8 cellular contexts compared by ENCODE assay signal in the genomic region with DNA sequence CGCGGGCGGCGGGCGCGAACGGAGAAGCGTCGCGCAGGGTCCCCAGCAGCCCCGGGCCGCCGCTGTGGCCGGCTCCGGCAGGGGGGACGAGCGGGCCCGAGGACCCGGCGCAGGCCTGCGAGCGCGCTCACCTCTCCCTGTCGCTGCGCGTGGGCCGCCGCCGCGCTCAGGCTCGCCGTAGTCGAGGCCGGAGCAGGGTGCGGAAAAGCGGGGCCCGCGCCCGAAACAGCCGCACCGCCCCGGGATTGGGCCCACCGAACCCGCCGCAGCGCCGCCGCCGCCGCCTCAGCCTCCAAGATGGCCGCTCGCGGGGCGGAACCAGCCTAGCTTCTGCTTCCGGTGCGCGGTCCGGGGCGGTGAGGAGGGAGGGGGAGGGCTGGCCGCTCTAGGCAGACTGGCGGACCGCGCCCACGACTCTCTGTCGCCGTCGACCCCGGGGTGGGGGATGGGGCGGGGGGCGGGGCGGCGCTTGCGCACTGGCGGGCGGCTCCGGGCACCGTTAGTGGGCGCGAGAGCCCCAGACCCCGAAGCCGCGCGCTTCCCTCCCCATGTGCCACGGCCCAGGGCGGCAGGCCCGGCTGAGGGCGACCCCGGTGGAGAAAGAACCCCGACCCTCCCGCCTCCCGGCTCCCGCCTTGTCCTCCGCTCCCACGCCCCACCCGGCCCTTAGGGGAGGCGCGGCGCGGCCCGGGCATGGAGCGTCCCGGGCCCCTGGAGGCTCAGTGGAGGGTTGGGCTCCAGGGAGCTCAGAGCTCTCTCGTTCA. TPM values are rescaled to one million over a fixed set of nuclear protein-coding genes. Genes with fewer than 3 reads are reported as not detected.
DNase-seq lines count a peak whose midpoint lies in the region; ATAC-seq, FAIRE-seq and TF ChIP-seq lines count a peak whose summit lies in the region.

A gene (minus strand): TSS at position 320 of the 764 bp plus-strand sequence. CDS start 5,862 bp downstream, outside the sequence.

- peak; percentile 93 for ATAC-seq in GM19372 (IDR thresholded peaks at IDR 0.05; ENCODE audit: low read depth, unreplicated experiment)

- H2AK5ac ChIP-seq in H1 (ENCODE audit: low read depth, low read length), result no peak within 1 kb of the TSS
- peak within 1 kb of the TSS; percentile 38 for H2AK5ac ChIP-seq in mesendoderm (ENCODE audit: low read length)

- H3K4me2 ChIP-seq in BLaER1 treated with 17β-estradiol and CSF1 and Interleukin-3, amounts not matched to agents 10 nM and 100 nM, result peak within 1 kb of the TSS; percentile 95 to 100 (median 99)
- H3K4me2 ChIP-seq in H1 (ENCODE audit: insufficient read depth in 1 of 2, low read depth in 2 of 2, low read length in 2 of 2) (peak within 1 kb of the TSS; percentile 81 to 95), mesendoderm (ENCODE audit: low read length) (peak within 1 kb of the TSS; percentile 84)

- POLR2A ChIA-PET in H1 (lab: Charles Lee; ENCODE audit: partially characterized antibody), result interaction anchor here (0.7 to 3.0 kb wide), 6 partner anchors 12 to 129 kb away, joined by 3 to 12 read pairs (median 4); no protein-coding TSS in a partner anchor

- H3K14ac ChIP-seq in H1 (ENCODE audit: insufficient read length), result no peak within 1 kb of the TSS

- peaks cover 43 to 48% (median 45%) of the 10 kb centered on the region in 11 experiments for H4K20me1 ChIP-seq in BLaER1 treated with 17β-estradiol and CSF1 and Interleukin-3, amounts not matched to agents 10 nM and 100 nM
- peaks cover 20 to 22% of the 10 kb centered on the region in 2 experiments for H4K20me1 ChIP-seq in H1 (replicated peaks in 1 of 2; ENCODE audit: control insufficient read depth in 1 of 2, insufficient read depth in 2 of 2, low read length in 2 of 2)

- H3K56ac ChIP-seq in H1 (replicated peaks; ENCODE audit: insufficient read length, low read depth, low read length), result peak within 1 kb of the TSS; percentile 46
- peak within 1 kb of the TSS; percentile 98 for H3K56ac ChIP-seq in mesendoderm (ENCODE audit: low read length)

- H2BK120ac ChIP-seq in H1 (replicated peaks; ENCODE audit: low read depth, low read length), result no peak within 1 kb of the TSS
- H2BK120ac ChIP-seq in mesendoderm (ENCODE audit: low read depth, low read length), result no peak within 1 kb of the TSS

- H3K4me3 ChIP-seq in BLaER1 treated with 17β-estradiol and CSF1 and Interleukin-3, amounts not matched to agents 10 nM and 100 nM, result peak within 1 kb of the TSS; percentile 96 to 100 (median 100)
- H3K4me3 ChIP-seq in H1 (ENCODE audit: extremely low read depth in 1 of 4, insufficient read depth in 2 of 4, low read depth in 3 of 4, low read length in 4 of 4) (peak within 1 kb of the TSS; percentile 88 to 99 (median 91)), mesendoderm (ENCODE audit: low read length) (peak within 1 kb of the TSS; percentile 95)

- no peak within 1 kb of the TSS for H3K23ac ChIP-seq in H1 (ENCODE audit: insufficient read length)
- no peak within 1 kb of the TSS for H3K23ac ChIP-seq in mesendoderm (ENCODE audit: low read length)

- peak within 1 kb of the TSS; percentile 75 for H3K4ac ChIP-seq in H1 (replicated peaks; ENCODE audit: insufficient read length, low read depth, low read length)
- H3K4ac ChIP-seq in mesendoderm (ENCODE audit: low read depth, low read length), result peak within 1 kb of the TSS; percentile 74

- H2BK5ac ChIP-seq in H1 (ENCODE audit: low read depth, low read length) (peak within 1 kb of the TSS; percentile 66; the same call in 1 of the 2 replicates), mesendoderm (ENCODE audit: low read length) (no peak within 1 kb of the TSS)

- peak within 1 kb of the TSS; percentile 9; the same call in 1 of the 2 replicates for H2AFZ ChIP-seq in H1 (ENCODE audit: low read length)

- H2BK20ac ChIP-seq in H1 (ENCODE audit: low read length), result no peak within 1 kb of the TSS

- H3K79me1 ChIP-seq in H1 (ENCODE audit: low read depth, low read length), result peaks cover 19% of the 10 kb centered on the region
- H3K79me1 ChIP-seq in mesendoderm (ENCODE audit: low read length), result peaks cover 26% of the 10 kb centered on the region

- TF ChIP-seq RAD21 in H1 (IDR thresholded peaks at IDR 0.05 in 1 of 2, conservative IDR thresholded peaks at IDR 0.05 in 1 of 2; ENCODE audit: low read depth in 2 of 2, low read length in 2 of 2), result no peak

- peak within 1 kb of the TSS; percentile 99 for H4K8ac ChIP-seq in H1 (ENCODE audit: extremely low read depth, insufficient read depth, low read length)
- H4K8ac ChIP-seq in mesendoderm (ENCODE audit: low read depth, low read length), result peak within 1 kb of the TSS; percentile 81

- H3K9me3 ChIP-seq in BLaER1 treated with 17β-estradiol and CSF1 and Interleukin-3, amounts not matched to agents 10 nM and 100 nM (replicated peaks in 1 of 11), result no peaks in the 10 kb centered on the region
- H3K9me3 ChIP-seq in H1 (ENCODE audit: insufficient read depth in 2 of 2, low read depth in 1 of 2, low read length in 1 of 2), result no peaks in the 10 kb centered on the region

- peaks cover 33 to 42% (median 38%) of the 10 kb centered on the region in 10 experiments for H3K4me1 ChIP-seq in BLaER1 treated with 17β-estradiol and CSF1 and Interleukin-3, amounts not matched to agents 10 nM and 100 nM
- H3K4me1 ChIP-seq in H1 (replicated peaks in 1 of 4; ENCODE audit: control insufficient read depth in 3 of 4, insufficient read depth in 4 of 4, low read length in 3 of 4) (peaks cover 0 to 17% (median 8%) of the 10 kb centered on the region in 4 experiments; a peak in 5 of 7 replicates), mesendoderm (ENCODE audit: control insufficient read depth, low read depth, low read length) (peaks cover 5% of the 10 kb centered on the region)

- peak in 1 of 2 experiments; percentile 60; a peak in 1 of 3 replicates for TF ChIP-seq EP300 in H1 (IDR thresholded peaks at IDR 0.05; ENCODE audit: borderline replicate concordance in 1 of 2, low read depth in 2 of 2, low read length in 2 of 2)

- CTCF ChIA-PET in H1 (lab: Charles Lee; ENCODE audit: partially characterized antibody), result interaction anchor here (1.4 kb wide), 1 partner anchor 18 kb away, joined by 5 read pairs; no protein-coding TSS in a partner anchor

- H3K27me3 ChIP-seq in BLaER1 treated with 17β-estradiol and CSF1 and Interleukin-3, amounts not matched to agents 10 nM and 100 nM, result no peaks in the 10 kb centered on the region
- H3K27me3 ChIP-seq in H1 (replicated peaks in 1 of 4; ENCODE audit: control insufficient read depth in 3 of 4, extremely low read depth in 1 of 4, insufficient read depth in 3 of 4, low read length in 3 of 4) (no peaks in the 10 kb centered on the region; a peak in 1 of 7 replicates), mesendoderm (ENCODE audit: insufficient read depth, low read length, poor library complexity) (no peaks in the 10 kb centered on the region)

- DNase-seq in HPDE6-E6E7 (ENCODE audit: extremely low spot score) (peak; percentile 92), NOMO-1 treated with dmso at 0.1 percent for 144 hours (lab: John Stamatoyannopoulos, UW; ENCODE audit: unreplicated experiment) (peak; percentile 87), H1 (ENCODE audit: low read depth in 1 of 2, low spot score in 2 of 2) (peak; percentile 58 to 90), mesendoderm (peak; percentile 93)
- DNase-seq in activated CD8-positive, alpha-beta memory T cell treated with anti-CD3 and anti-CD28 coated beads for 48 hours (ENCODE audit: low read depth in 2 of 3, low spot score in 2 of 3), result peak; percentile 84 to 89 (median 86)
- DNase-seq in stimulated activated CD8-positive, alpha-beta memory T cell treated with anti-CD3 and anti-CD28 coated beads, Interleukin-12 subunit alpha, Interleukin-12 subunit beta, amount 100 ng/mL, for 4 hours (ENCODE audit: low read depth), result peak; percentile 88

- H3K36me3 ChIP-seq in BLaER1 treated with 17β-estradiol and CSF1 and Interleukin-3, amounts not matched to agents 10 nM and 100 nM, result peaks cover 3 to 39% (median 28%) of the 10 kb centered on the region in 11 experiments; a peak in 21 of 22 replicates
- H3K36me3 ChIP-seq in H1 (ENCODE audit: control insufficient read depth in 2 of 4, insufficient read depth in 4 of 4, low read length in 3 of 4), result peaks cover 0 to 1% (median under 1%) of the 10 kb centered on the region in 4 experiments; a peak in 1 of 8 replicates
- H3K36me3 ChIP-seq in mesendoderm (ENCODE audit: control insufficient read depth, insufficient read depth, low read length), result peaks cover 1% of the 10 kb centered on the region

- H3K27ac ChIP-seq in BLaER1 treated with 17β-estradiol and CSF1 and Interleukin-3, amounts not matched to agents 10 nM and 100 nM, result peak within 1 kb of the TSS; percentile 92 to 99 (median 97)
- peak within 1 kb of the TSS; percentile 83; the same call in 1 of the 2 replicates for H3K27ac ChIP-seq in H1 (ENCODE audit: low read depth, low read length)
- H3K27ac ChIP-seq in mesendoderm (ENCODE audit: low read depth, low read length), result no peak within 1 kb of the TSS

- TF ChIP-seq POLR2A in H1 (IDR thresholded peaks at IDR 0.05; ENCODE audit: control extremely low read depth in 1 of 2, low read depth in 2 of 2, low read length in 2 of 2), result peak in 1 of 2 experiments; percentile 77; a peak in 2 of 3 replicates

- 1% methylated on average over 41 of the region's 103 CpGs; no CpG with 5 or more reads in 1 of the 2 experiments for WGBS in H1 (ENCODE audit: extremely low coverage in 1 of 2, insufficient coverage in 1 of 2, insufficient read length in 1 of 2, insufficient replicate concordance in 2 of 2, low coverage in 1 of 2, low lambda C conversion rate in 2 of 2, missing lambda C conversion rate in 1 of 2), 2 experiments
- no CpG with 5 or more reads among the region's 103 CpGs for WGBS in mesendoderm (ENCODE audit: extremely low coverage, insufficient coverage, low lambda C conversion rate)

- TF ChIP-seq CTCF in H1 (IDR thresholded peaks at IDR 0.05; ENCODE audit: control extremely low read depth in 1 of 3, insufficient read depth in 1 of 3, low read depth in 1 of 3, low read length in 3 of 3), result no peak

- H4K91ac ChIP-seq in H1 (replicated peaks; ENCODE audit: insufficient read length, low read length), result peak within 1 kb of the TSS; percentile 22

- H3K18ac ChIP-seq in H1 (ENCODE audit: extremely low read depth, low read length) (peak within 1 kb of the TSS; percentile 5; the same call in 1 of the 2 replicates), mesendoderm (ENCODE audit: low read length) (peak within 1 kb of the TSS; percentile 75)

- no peak for FAIRE-seq in H1 (lab: Jason Lieb, UNC)

- peak within 1 kb of the TSS; percentile 97 to 100 (median 99) for H3K9ac ChIP-seq in BLaER1 treated with 17β-estradiol and CSF1 and Interleukin-3, amounts not matched to agents 10 nM and 100 nM
- H3K9ac ChIP-seq in H1 (replicated peaks in 1 of 4; ENCODE audit: extremely low read depth in 1 of 4, low read depth in 3 of 4, low read length in 3 of 4), result peak within 1 kb of the TSS; percentile 71 to 99 (median 88)
- peak within 1 kb of the TSS; percentile 96 for H3K9ac ChIP-seq in mesendoderm (ENCODE audit: low read length)

- H2BK15ac ChIP-seq in H1 (ENCODE audit: low read length) (peak within 1 kb of the TSS; percentile 75; the same call in 1 of the 2 replicates), mesendoderm (replicated peaks; ENCODE audit: low read depth) (no peak within 1 kb of the TSS)

- H3K23me2 ChIP-seq in H1 (ENCODE audit: low read depth, low read length), result peaks cover 12% of the 10 kb centered on the region; the same call in 1 of the 2 replicates

- H3K79me2 ChIP-seq in H1 (ENCODE audit: control insufficient read depth in 1 of 2, insufficient read depth in 2 of 2, low read length in 2 of 2) (peaks cover 12 to 42% of the 10 kb centered on the region in 2 experiments; a peak in 3 of 4 replicates), mesendoderm (ENCODE audit: control insufficient read depth, insufficient read depth, low read length) (peaks cover 37% of the 10 kb centered on the region)

- H4K5ac ChIP-seq in H1 (ENCODE audit: insufficient read length, low read depth, low read length), result no peak within 1 kb of the TSS
- H4K5ac ChIP-seq in mesendoderm (ENCODE audit: low read length), result no peak within 1 kb of the TSS

- peak within 1 kb of the TSS; percentile 18; the same call in 1 of the 2 replicates for H2BK12ac ChIP-seq in H1 (ENCODE audit: low read depth, low read length)

RNA-seq across cellular contexts. Expression of the gene that starts here (rescaled TPM):
- total RNA-seq in H1 (2021; fragmentation: NEBNext Ultra II Directional; extraction: Animal tissue kit (Norgen Biotek cat#: 25700)), result 67.2 and 67.9 TPM in 2 replicates
- 33.6 and 47.3 TPM in 2 replicates for polyA plus RNA-seq in H1 (2011; rRNA removed)
- polyA plus RNA-seq in H1 (2011; cell fraction: cytosol; rRNA removed), result 50.1 TPM
- polyA plus RNA-seq in H1 (2011; cell fraction: nucleus; rRNA removed), result 42.9 TPM
- polyA plus RNA-seq in H1 (2012, experiment 1 of 2), result 46.0 to 58.9 TPM (median 47.8 TPM) in 4 replicates
- 63.2 TPM for polyA plus RNA-seq in H1 (2012, experiment 2 of 2)
- polyA plus RNA-seq in H1 (2013, experiment 1 of 2), result 40.4 TPM
- 38.8 TPM for polyA plus RNA-seq in H1 (2013, experiment 2 of 2)
- 10.8 and 14.2 TPM in 2 replicates for polyA minus RNA-seq in H1 (2011; rRNA and poly(A)+ RNA removed)
- polyA minus RNA-seq in H1 (2011; cell fraction: cytosol; rRNA and poly(A)+ RNA removed), result 26.9 TPM
- 40.3 TPM for polyA minus RNA-seq in H1 (2011; cell fraction: nucleus; rRNA and poly(A)+ RNA removed)
- polyA plus RNA-seq in mesendoderm (2013, experiment 1 of 2), result 48.5 TPM
- polyA plus RNA-seq in mesendoderm (2013, experiment 2 of 2), result 47.9 TPM
